18 cellular contexts compared by ENCODE assay signal in the genomic region with DNA sequence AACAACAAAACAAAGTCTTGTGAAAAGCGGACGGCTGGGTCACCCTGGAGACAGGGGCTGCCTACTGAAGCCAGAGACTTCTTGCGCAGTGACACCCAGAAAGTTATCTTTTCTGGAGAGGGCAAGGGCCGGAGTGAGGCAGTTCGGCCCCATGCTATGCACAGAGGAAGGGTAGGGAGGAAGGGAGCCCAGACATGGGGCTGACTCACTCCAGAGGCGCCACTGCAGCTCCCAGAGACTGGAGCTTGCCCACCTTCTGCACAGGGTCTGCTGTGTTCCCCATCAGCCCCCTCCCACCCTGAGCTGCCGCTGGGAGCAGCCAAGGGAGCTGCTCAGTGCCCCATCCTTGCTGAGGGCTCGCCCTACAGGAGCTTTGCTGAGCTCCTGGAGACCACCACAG. TPM values are rescaled to one million over a fixed set of nuclear protein-coding genes. Genes with fewer than 3 reads are reported as not detected.
A peak's percentile ranks its signal among the peaks of the same experiment; 100 is the strongest.
DNase-seq lines count a peak whose midpoint lies in the region; ATAC-seq and TF ChIP-seq lines count a peak whose summit lies in the region.
"Had no signal": no experiment of that assay in that cellular context is flagged by ENCODE, and none has a peak within 500 bp of the region (broad histone marks: within the 10 kb centered on the region; RNA-seq: fewer than 3 reads in every experiment).

No MANE protein-coding gene starts in this region.

- H3K9me3 Mint-ChIP-seq in endodermal cell, result peaks cover 37% of the 10 kb centered on the region

- no peak overlapping the region for H3K9ac ChIP-seq in endodermal cell (ENCODE audit: extremely low read depth, low read length, poor library complexity, severe bottlenecking)

- H3K4me3 ChIP-seq in H7 (ENCODE audit: insufficient read depth, low read depth, low read length) (no peak overlapping the region), WERI-Rb-1 (ENCODE audit: low read depth, low read length) (no peak overlapping the region), endodermal cell (ENCODE audit: low read length) (no peak overlapping the region)
- H3K4me3 ChIP-seq: A549 had no signal

- no peaks in the 10 kb centered on the region for H3K36me3 ChIP-seq in H7 (replicated peaks; ENCODE audit: control insufficient read depth, insufficient read depth, low read length)
- H3K36me3 ChIP-seq in WERI-Rb-1, result no peaks in the 10 kb centered on the region
- no peaks in the 10 kb centered on the region for H3K36me3 ChIP-seq in endodermal cell (ENCODE audit: control insufficient read depth, insufficient read depth, low read length)
- H3K36me3 ChIP-seq: BE2C had no signal

- H3K9me3 ChIP-seq in WERI-Rb-1 (ENCODE audit: severe bottlenecking), result peaks cover 34% of the 10 kb centered on the region
- H3K9me3 ChIP-seq in endodermal cell (ENCODE audit: control insufficient read depth, low read length), result peaks cover 17% of the 10 kb centered on the region
- H3K9me3 ChIP-seq: BE2C had no signal

- H3K27me3 ChIP-seq in H7 (ENCODE audit: control insufficient read depth, insufficient read depth, low read length) (no peaks in the 10 kb centered on the region), WERI-Rb-1 (ENCODE audit: insufficient read depth, low read depth, severe bottlenecking) (no peaks in the 10 kb centered on the region), endodermal cell (ENCODE audit: control insufficient read depth, insufficient read depth, low read length, poor library complexity, severe bottlenecking) (no peaks in the 10 kb centered on the region)

- H3K27ac ChIP-seq in WERI-Rb-1 (no peak overlapping the region), endodermal cell (ENCODE audit: low read depth, low read length) (no peak overlapping the region)
- H3K27ac ChIP-seq: A549, C4-2B, HL-60 had no signal

- 80 to 82% methylated on average over 3 to 8 of the region's 8 CpGs for WGBS in endodermal cell (ENCODE audit: insufficient coverage in 1 of 2, insufficient read length in 1 of 2), 2 experiments

- H3K4me1 Mint-ChIP-seq in endodermal cell, result no peaks in the 10 kb centered on the region
- H3K4me1 Mint-ChIP-seq: CD4-positive, alpha-beta memory T cell had no signal

- DNase-seq in activated effector memory CD4-positive, alpha-beta T cell treated with anti-CD3 and anti-CD28 coated beads, Interleukin-2, amount 50 U/mL, for 16 hours, result peak; percentile 42
- no peak for DNase-seq in activated effector memory CD4-positive, alpha-beta T cell treated with Interleukin-2 at 50 U/mL for 16 hours
- DNase-seq in H7 (peak; percentile 29), WERI-Rb-1 (peak; percentile 2), sciatic nerve (ENCODE audit: low spot score) (peak; percentile 18), endodermal cell (no peak), GDM1 (lab: John Stamatoyannopoulos, UW) (no peak)
- DNase-seq in stimulated activated CD4-positive, alpha-beta T cell treated with anti-CD3 and anti-CD28 coated beads, Interleukin-4, amount 100 ng/mL, for 4 hours, result no peak
- DNase-seq: BE2C; CD4-positive, alpha-beta memory T cell; DMS153; DMS79 treated with DMSO at 0.1 percent for 48 hours; EL had no signal

- ATAC-seq in sciatic nerve, result no peak
- ATAC-seq: A549 had no signal

- no peaks in the 10 kb centered on the region for H3K4me1 ChIP-seq in endodermal cell (ENCODE audit: control insufficient read depth, insufficient read depth, low read length)
- H3K4me1 ChIP-seq: A549, BE2C had no signal

- H3K36me3 Mint-ChIP-seq in endodermal cell (ENCODE audit: low read depth), result no peaks in the 10 kb centered on the region

- no peak overlapping the region for H3K4me3 Mint-ChIP-seq in endodermal cell
- H3K4me3 Mint-ChIP-seq: CD4-positive, alpha-beta memory T cell had no signal

- peaks cover 3% of the 10 kb centered on the region for H3K27me3 Mint-ChIP-seq in endodermal cell (ENCODE audit: insufficient read depth)

- intact Hi-C loops in sciatic nerve (cut with DNase I), result no loop called here

- TF ChIP-seq CTCF in WERI-Rb-1 (IDR thresholded peaks at IDR 0.05; ENCODE audit: low read depth, low read length) (no peak), endodermal cell (conservative IDR thresholded peaks at IDR 0.05) (no peak)

- no peak overlapping the region for H3K27ac Mint-ChIP-seq in endodermal cell
- H3K27ac Mint-ChIP-seq: CD4-positive, alpha-beta memory T cell had no signal

RNA-seq across cellular contexts. Expression of gene SLC6A3, which starts 13.3 kb away (rescaled TPM):
- total RNA-seq in H7 (2014; rRNA removed; shearing (Covaris generic)), result 0.07 TPM in 2 replicates
- total RNA-seq in sciatic nerve, result not detected
- total RNA-seq in endodermal cell, result under 1 TPM in 1 of 2 donors, not detected in 1; 0.18 TPM
- 0.85 TPM for polyA plus RNA-seq in endodermal cell (2013, experiment 1 of 2)
- 0.66 TPM for polyA plus RNA-seq in endodermal cell (2013, experiment 2 of 2)
- total RNA-seq: CD4-positive, alpha-beta memory T cell; H4 had no signal
- polyA plus RNA-seq: AG04450; CD4-positive, alpha-beta memory T cell had no signal

Comparison
In these comparisons a context has a peak if more than half of its experiments do, and no peak if none do; other contexts are left out.
1. DNase-seq: peak in activated effector memory CD4-positive, alpha-beta T cell treated with anti-CD3 and anti-CD28 coated beads, Interleukin-2, amount 50 U/mL, for 16 hours (single experiment), H7 (single experiment), WERI-Rb-1 (single experiment) and sciatic nerve (single experiment); none in activated effector memory CD4-positive, alpha-beta T cell treated with Interleukin-2 at 50 U/mL for 16 hours (single experiment), stimulated activated CD4-positive, alpha-beta T cell treated with anti-CD3 and anti-CD28 coated beads, Interleukin-4, amount 100 ng/mL, for 4 hours (0 of 2), endodermal cell (single experiment) and GDM1 (single experiment).